16 cellular contexts compared by ENCODE assay signal in genomic region chr4:96736352-96736889, GRCh38.
A peak's percentile ranks its signal among the peaks of the same experiment; 100 is the strongest.
DNase-seq lines count a peak whose midpoint lies in the region; ATAC-seq lines count a peak whose summit lies in the region.
"Had no signal": no experiment of that assay in that cellular context is flagged by ENCODE, and none has a peak within 500 bp of the region (broad histone marks: within the 10 kb centered on the region; RNA-seq: fewer than 3 reads in every experiment).

No MANE protein-coding gene starts in this region.

- no peak for ATAC-seq in stimulated activated effector memory CD8-positive, alpha-beta T cell treated with anti-CD3 and anti-CD28 coated beads, Interleukin-12 subunit alpha, Interleukin-12 subunit beta, amount 100 ng/mL, for 72 hours
- ATAC-seq: CD8-positive, alpha-beta T cell; GM12878; left colon had no signal

- no peak overlapping the region for H3K23ac ChIP-seq in mesendoderm (ENCODE audit: low read length)

- H3K79me2 ChIP-seq in mesendoderm (ENCODE audit: control insufficient read depth, insufficient read depth, low read length) = no peaks in the 10 kb centered on the region
- H3K79me2 ChIP-seq in Karpas-422 (ENCODE audit: low read length) = no peaks in the 10 kb centered on the region

- no peak overlapping the region for H3K4me3 Mint-ChIP-seq in T-helper 2 cell treated with Interferon-gamma antibody and Interleukin-4, amounts not matched to agents 5 μg/mL and 100 μg/mL, for 36 hours
- no peak overlapping the region for H3K4me3 Mint-ChIP-seq in activated CD4-positive, alpha-beta memory T cell treated with anti-CD3 and anti-CD28 coated beads for 36 hours
- no peak overlapping the region for H3K4me3 Mint-ChIP-seq in stimulated activated effector memory CD8-positive, alpha-beta T cell treated with anti-CD3 and anti-CD28 coated beads, Interleukin-12 subunit alpha, Interleukin-12 subunit beta, amount 100 ng/mL, for 72 hours
- H3K4me3 Mint-ChIP-seq: CD8-positive, alpha-beta T cell; stimulated activated naive CD8-positive, alpha-beta T cell treated with anti-CD3 and anti-CD28 coated beads, Interleukin-15, Interleukin-2, amounts not matched to agents 100 ng/mL and 50 ng/mL, for 24 hours had no signal

- no peak overlapping the region for H2AK5ac ChIP-seq in mesendoderm (ENCODE audit: low read length)

- peak overlapping the region; percentile 72 for H3K27ac ChIP-seq in ectodermal cell (ENCODE audit: insufficient read depth, low read depth, low read length, poor library complexity, severe bottlenecking)
- H3K27ac ChIP-seq in mesendoderm (ENCODE audit: low read depth, low read length) = no peak overlapping the region
- H3K27ac ChIP-seq in Karpas-422 (ENCODE audit: low read length) = no peak overlapping the region

- H2BK5ac ChIP-seq in mesendoderm (ENCODE audit: low read length) = no peak overlapping the region

- peaks cover 14% of the 10 kb centered on the region for H3K36me3 ChIP-seq in ectodermal cell (ENCODE audit: control insufficient read depth, insufficient read depth, low read length)
- no peaks in the 10 kb centered on the region for H3K36me3 ChIP-seq in mesendoderm (ENCODE audit: control insufficient read depth, insufficient read depth, low read length)
- H3K36me3 ChIP-seq in Karpas-422 (ENCODE audit: insufficient read depth, low read length) = no peaks in the 10 kb centered on the region

- DNase-seq in ELF-1 (ENCODE audit: low read depth, low spot score) = peak; percentile 85
- DNase-seq in NCI-H69 (lab: John Stamatoyannopoulos, UW) = peak; percentile 9
- DNase-seq in mesendoderm = peak; percentile 97
- DNase-seq in T-helper 2 cell treated with Interferon-gamma antibody and Interleukin-4, amounts not matched to agents 5 μg/mL and 100 μg/mL, for 36 hours (ENCODE audit: low spot score) = no peak
- no peak for DNase-seq in activated CD4-positive, alpha-beta memory T cell treated with anti-CD3 and anti-CD28 coated beads for 36 hours
- no peak for DNase-seq in Karpas-422
- DNase-seq in stimulated activated effector memory CD8-positive, alpha-beta T cell treated with anti-CD3 and anti-CD28 coated beads, Interleukin-12 subunit alpha, Interleukin-12 subunit beta, amount 100 ng/mL, for 72 hours (ENCODE audit: low spot score in 2 of 2) = no peak
- DNase-seq: activated CD4-positive, alpha-beta T cell treated with anti-CD3 and anti-CD28 coated beads, Interleukin-2, amount 50 U/mL, for 1 hour; activated naive CD4-positive, alpha-beta T cell treated with anti-CD3 and anti-CD28 coated beads, Interleukin-2, amount 50 U/mL, for 16 hours; CD8-positive, alpha-beta T cell; left colon; NCI-H2107; stimulated activated CD4-positive, alpha-beta T cell treated with anti-CD3 and anti-CD28 coated beads, Interleukin-2, amount 100 ng/mL, for 24 hours had no signal

- no peak overlapping the region for H4K5ac ChIP-seq in mesendoderm (ENCODE audit: low read length)

- H3K4ac ChIP-seq in mesendoderm (ENCODE audit: low read depth, low read length) = no peak overlapping the region

- H3K4me1 ChIP-seq in ectodermal cell (ENCODE audit: control insufficient read depth, insufficient read depth, low read length) (no peaks in the 10 kb centered on the region), mesendoderm (ENCODE audit: control insufficient read depth, low read depth, low read length) (no peaks in the 10 kb centered on the region), Karpas-422 (ENCODE audit: low read length) (no peaks in the 10 kb centered on the region)

- H2BK15ac ChIP-seq in mesendoderm (replicated peaks; ENCODE audit: low read depth) = no peak overlapping the region

- H3K27me3 ChIP-seq in ectodermal cell (ENCODE audit: control insufficient read depth, insufficient read depth, low read length, poor library complexity, severe bottlenecking) (no peaks in the 10 kb centered on the region), mesendoderm (ENCODE audit: insufficient read depth, low read length, poor library complexity) (no peaks in the 10 kb centered on the region), Karpas-422 (ENCODE audit: low read length) (no peaks in the 10 kb centered on the region)

- H4K20me1 ChIP-seq in Karpas-422 (ENCODE audit: insufficient read depth, low read depth, low read length) = no peaks in the 10 kb centered on the region

- H3K9me2 ChIP-seq in Karpas-422 (replicated peaks; ENCODE audit: insufficient read depth, low read length) = no peaks in the 10 kb centered on the region

- intact Hi-C loops in activated CD4-positive, alpha-beta memory T cell treated with anti-CD3 and anti-CD28 coated beads for 36 hours (cut with micrococcal nuclease) = no loop called here

- no peak overlapping the region for H3K9ac ChIP-seq in mesendoderm (ENCODE audit: low read length)
- H3K9ac ChIP-seq in Karpas-422 (ENCODE audit: low read length) = no peak overlapping the region

- H2AFZ ChIP-seq in Karpas-422 (ENCODE audit: low read length) = no peak overlapping the region

- POLR2A ChIA-PET in activated CD4-positive, alpha-beta memory T cell treated with anti-CD3 and anti-CD28 coated beads for 36 hours (lab: Charles Lee) = no interaction called here

- H4K8ac ChIP-seq in mesendoderm (ENCODE audit: low read depth, low read length) = no peak overlapping the region

- H3K4me2 ChIP-seq in mesendoderm (ENCODE audit: low read length) (no peak overlapping the region), Karpas-422 (ENCODE audit: low read depth, low read length, poor library complexity, severe bottlenecking) (no peak overlapping the region)

- H3K27ac Mint-ChIP-seq in T-helper 2 cell treated with Interferon-gamma antibody and Interleukin-4, amounts not matched to agents 5 μg/mL and 100 μg/mL, for 36 hours = no peak overlapping the region
- no peak overlapping the region for H3K27ac Mint-ChIP-seq in activated CD4-positive, alpha-beta memory T cell treated with anti-CD3 and anti-CD28 coated beads for 36 hours
- no peak overlapping the region for H3K27ac Mint-ChIP-seq in stimulated activated effector memory CD8-positive, alpha-beta T cell treated with anti-CD3 and anti-CD28 coated beads, Interleukin-12 subunit alpha, Interleukin-12 subunit beta, amount 100 ng/mL, for 72 hours
- H3K27ac Mint-ChIP-seq: CD8-positive, alpha-beta T cell; stimulated activated naive CD8-positive, alpha-beta T cell treated with anti-CD3 and anti-CD28 coated beads, Interleukin-15, Interleukin-2, amounts not matched to agents 100 ng/mL and 50 ng/mL, for 24 hours had no signal

- peaks cover 8% of the 10 kb centered on the region for H3K9me3 Mint-ChIP-seq in T-helper 2 cell treated with Interferon-gamma antibody and Interleukin-4, amounts not matched to agents 5 μg/mL and 100 μg/mL, for 36 hours
- peaks cover 11% of the 10 kb centered on the region for H3K9me3 Mint-ChIP-seq in activated CD4-positive, alpha-beta memory T cell treated with anti-CD3 and anti-CD28 coated beads for 36 hours
- peaks cover 16% of the 10 kb centered on the region for H3K9me3 Mint-ChIP-seq in stimulated activated effector memory CD8-positive, alpha-beta T cell treated with anti-CD3 and anti-CD28 coated beads, Interleukin-12 subunit alpha, Interleukin-12 subunit beta, amount 100 ng/mL, for 72 hours

- no peaks in the 10 kb centered on the region for H3K27me3 Mint-ChIP-seq in T-helper 2 cell treated with Interferon-gamma antibody and Interleukin-4, amounts not matched to agents 5 μg/mL and 100 μg/mL, for 36 hours (ENCODE audit: low read depth)
- H3K27me3 Mint-ChIP-seq in activated CD4-positive, alpha-beta memory T cell treated with anti-CD3 and anti-CD28 coated beads for 36 hours = no peaks in the 10 kb centered on the region
- H3K27me3 Mint-ChIP-seq: stimulated activated naive CD8-positive, alpha-beta T cell treated with anti-CD3 and anti-CD28 coated beads, Interleukin-15, Interleukin-2, amounts not matched to agents 100 ng/mL and 50 ng/mL, for 24 hours had no signal

- 0 to 29% methylated on average over 1 to 2 of the region's 2 CpGs for WGBS in ectodermal cell, 2 experiments
- no CpG with 5 or more reads among the region's 2 CpGs for WGBS in mesendoderm (ENCODE audit: extremely low coverage, insufficient coverage, low lambda C conversion rate)

- CTCF ChIA-PET in activated CD4-positive, alpha-beta memory T cell treated with anti-CD3 and anti-CD28 coated beads for 36 hours (lab: Charles Lee) = no interaction called here

- no peak overlapping the region for H3K56ac ChIP-seq in mesendoderm (ENCODE audit: low read length)

- H3K9me3 ChIP-seq in ectodermal cell (ENCODE audit: control insufficient read depth, low read length) (peaks cover 3% of the 10 kb centered on the region), Karpas-422 (ENCODE audit: low read length) (peaks cover 18% of the 10 kb centered on the region)

- H3K79me1 ChIP-seq in mesendoderm (ENCODE audit: low read length) = no peaks in the 10 kb centered on the region

- H3K36me3 Mint-ChIP-seq in T-helper 2 cell treated with Interferon-gamma antibody and Interleukin-4, amounts not matched to agents 5 μg/mL and 100 μg/mL, for 36 hours (ENCODE audit: low read depth) = no peaks in the 10 kb centered on the region
- H3K36me3 Mint-ChIP-seq in activated CD4-positive, alpha-beta memory T cell treated with anti-CD3 and anti-CD28 coated beads for 36 hours = no peaks in the 10 kb centered on the region
- H3K36me3 Mint-ChIP-seq in stimulated activated effector memory CD8-positive, alpha-beta T cell treated with anti-CD3 and anti-CD28 coated beads, Interleukin-12 subunit alpha, Interleukin-12 subunit beta, amount 100 ng/mL, for 72 hours = no peaks in the 10 kb centered on the region
- H3K36me3 Mint-ChIP-seq: CD8-positive, alpha-beta T cell had no signal

- H3K4me3 ChIP-seq in ectodermal cell (ENCODE audit: insufficient read depth, low read depth, low read length) (no peak overlapping the region), mesendoderm (ENCODE audit: low read length) (no peak overlapping the region), Karpas-422 (ENCODE audit: low read length) (no peak overlapping the region)
- H3K4me3 ChIP-seq: GM12878 had no signal

- H3K4me1 Mint-ChIP-seq in T-helper 2 cell treated with Interferon-gamma antibody and Interleukin-4, amounts not matched to agents 5 μg/mL and 100 μg/mL, for 36 hours (ENCODE audit: low read depth) = no peaks in the 10 kb centered on the region
- H3K4me1 Mint-ChIP-seq in activated CD4-positive, alpha-beta memory T cell treated with anti-CD3 and anti-CD28 coated beads for 36 hours (ENCODE audit: low read depth) = no peaks in the 10 kb centered on the region
- no peaks in the 10 kb centered on the region for H3K4me1 Mint-ChIP-seq in stimulated activated effector memory CD8-positive, alpha-beta T cell treated with anti-CD3 and anti-CD28 coated beads, Interleukin-12 subunit alpha, Interleukin-12 subunit beta, amount 100 ng/mL, for 72 hours

- no peak overlapping the region for H2BK120ac ChIP-seq in mesendoderm (ENCODE audit: low read depth, low read length)

- H3K18ac ChIP-seq in mesendoderm (ENCODE audit: low read length) = no peak overlapping the region

Comparison
In these comparisons a context has a peak if more than half of its experiments do, and no peak if none do; other contexts are left out.
1. DNase-seq: peak in ELF-1 (single experiment), NCI-H69 (single experiment) and mesendoderm (single experiment); none in T-helper 2 cell treated with Interferon-gamma antibody and Interleukin-4, amounts not matched to agents 5 μg/mL and 100 μg/mL, for 36 hours (single experiment), activated CD4-positive, alpha-beta memory T cell treated with anti-CD3 and anti-CD28 coated beads for 36 hours (single experiment), Karpas-422 (single experiment) and stimulated activated effector memory CD8-positive, alpha-beta T cell treated with anti-CD3 and anti-CD28 coated beads, Interleukin-12 subunit alpha, Interleukin-12 subunit beta, amount 100 ng/mL, for 72 hours (0 of 2).